ENCODE assay signal across 19 cellular contexts in the genomic region with DNA sequence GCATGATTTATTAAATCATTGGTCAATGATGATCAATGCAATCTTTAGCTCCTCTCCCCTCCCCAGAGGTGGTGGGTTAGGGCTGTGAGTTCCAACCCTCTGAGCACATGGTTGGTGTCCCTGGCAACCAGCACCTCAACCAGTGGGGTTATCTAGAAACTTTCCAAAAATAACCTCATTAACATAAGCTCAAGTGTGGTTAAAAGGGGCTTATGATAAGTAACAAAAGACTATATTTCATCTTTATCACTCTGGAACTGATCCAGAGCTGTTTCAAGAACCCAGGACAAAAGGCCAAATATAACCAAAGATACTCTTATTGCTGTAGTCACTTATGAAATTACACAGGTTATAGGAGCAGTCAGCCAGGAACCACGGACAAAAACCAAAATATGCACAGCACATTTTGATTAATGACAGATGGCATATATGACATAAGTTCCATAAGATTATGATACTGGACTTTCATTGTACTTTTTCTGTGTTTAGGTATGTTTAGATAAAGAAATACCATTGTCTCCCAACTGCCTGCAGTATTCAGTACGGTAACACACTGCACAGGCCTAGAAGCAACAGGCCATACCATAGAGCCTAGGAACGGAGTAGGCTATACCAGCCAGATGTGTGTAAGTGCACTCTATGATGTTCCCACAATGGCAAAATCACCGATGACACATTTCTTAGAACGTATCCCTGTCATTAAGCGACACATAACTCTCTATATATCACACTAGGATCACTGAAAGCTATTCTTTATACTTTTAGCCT. TPM values are rescaled to one million over a fixed set of nuclear protein-coding genes. Genes with fewer than 3 reads are reported as not detected.
DNase-seq lines count a peak whose midpoint lies in the region; ATAC-seq, FAIRE-seq and TF ChIP-seq lines count a peak whose summit lies in the region.
"Had no signal": no experiment of that assay in that cellular context is flagged by ENCODE, and none has a peak within 500 bp of the region (broad histone marks: within the 10 kb centered on the region; RNA-seq: fewer than 3 reads in every experiment).

No MANE protein-coding gene starts in this region.

- H2AFZ ChIP-seq in K562 (ENCODE audit: low read depth, low read length), result no peak overlapping the region
- H2AFZ ChIP-seq: parathyroid adenoma had no signal

- H3K27me3 Mint-ChIP-seq in mesothelial cell of epicardium (ENCODE audit: low read depth), result no peaks in the 10 kb centered on the region
- H3K27me3 Mint-ChIP-seq: effector memory CD8-positive, alpha-beta T cell; T-cell had no signal

- H3K4me3 Mint-ChIP-seq in mesothelial cell of epicardium, result no peak overlapping the region
- H3K4me3 Mint-ChIP-seq: effector memory CD8-positive, alpha-beta T cell; H9; T-cell had no signal

- in situ Hi-C loops in K562 (cut with MboI), result no loop called here

- H3K9me1 ChIP-seq in K562 (ENCODE audit: control insufficient read depth, insufficient read depth, low read length), result no peaks in the 10 kb centered on the region

- peak overlapping the region; percentile 5; the same call in 1 of the 2 replicates for H3K4me2 ChIP-seq in K562 (ENCODE audit: insufficient read depth, low read length)
- H3K4me2 ChIP-seq: BLaER1 treated with 17β-estradiol and CSF1 and Interleukin-3, amounts not matched to agents 10 nM and 100 nM had no signal

- H3K4me1 Mint-ChIP-seq in mesothelial cell of epicardium, result peaks cover 26% of the 10 kb centered on the region
- H3K4me1 Mint-ChIP-seq: H9 had no signal

- peak overlapping the region; percentile 2 to 32; a peak in 1 of 4 replicates for H3K9ac ChIP-seq in K562 (ENCODE audit: insufficient read depth in 1 of 2, low read depth in 2 of 2, low read length in 2 of 2)
- H3K9ac ChIP-seq: BLaER1 treated with 17β-estradiol and CSF1 and Interleukin-3, amounts not matched to agents 10 nM and 100 nM; parathyroid adenoma had no signal

- peak overlapping the region; percentile 53; the same call in 2 of the 3 replicates for H3K27ac ChIP-seq in K562 (ENCODE audit: extremely low read depth, low read depth, low read length)
- H3K27ac ChIP-seq: adrenal gland; BLaER1 treated with 17β-estradiol and CSF1 and Interleukin-3, amounts not matched to agents 10 nM and 100 nM; parathyroid adenoma; RWPE1; thyroid gland had no signal

- peaks cover 46% of the 10 kb centered on the region for H3K36me3 Mint-ChIP-seq in mesothelial cell of epicardium

- H3K4me1 ChIP-seq in K562 (replicated peaks in 1 of 2; ENCODE audit: control insufficient read depth in 2 of 2, insufficient read depth in 2 of 2, low read length in 2 of 2), result peaks cover 7 to 36% of the 10 kb centered on the region in 2 experiments; a peak in 4 of 5 replicates
- H3K4me1 ChIP-seq: adrenal gland, parathyroid adenoma, thyroid gland had no signal

- TF ChIP-seq CTCF in K562 (IDR thresholded peaks at IDR 0.05 in 2 of 3, conservative IDR thresholded peaks at IDR 0.05 in 1 of 3; ENCODE audit: insufficient read depth in 2 of 3, low read depth in 1 of 3, low read length in 3 of 3), result no peak
- no peak for TF ChIP-seq CTCF in mesothelial cell of epicardium (IDR thresholded peaks at IDR 0.05; ENCODE audit: unreplicated experiment)

- POLR2A ChIA-PET in K562 (lab: Yijun Ruan, JAX), result interaction anchor here (0.5 to 1.9 kb wide), 4 partner anchors 12 to 1947 kb away, joined by 3 to 6 read pairs (median 4); no protein-coding TSS in a partner anchor

- H3K9me3 ChIP-seq in K562 (replicated peaks; ENCODE audit: control insufficient read depth, insufficient read depth, low read depth, low read length), result no peaks in the 10 kb centered on the region
- H3K9me3 ChIP-seq: adrenal gland; BLaER1 treated with 17β-estradiol and CSF1 and Interleukin-3, amounts not matched to agents 10 nM and 100 nM; thyroid gland had no signal

- TF ChIP-seq POLR2A in K562 (conservative IDR thresholded peaks at IDR 0.05), result no peak

- CTCF ChIA-PET in K562 (lab: Yijun Ruan, JAX; ENCODE audit: low intra/inter-chr PET ratio), result no interaction called here

- peak; percentile 34; the same call in 2 of the 3 replicates for ATAC-seq in K562
- ATAC-seq in GM21576 (IDR thresholded peaks at IDR 0.05; ENCODE audit: unreplicated experiment), result no peak
- ATAC-seq in HG02798 (IDR thresholded peaks at IDR 0.05; ENCODE audit: poor library complexity, unreplicated experiment), result no peak
- ATAC-seq: effector memory CD8-positive, alpha-beta T cell; T-cell had no signal

- no peak overlapping the region for H3K4me3 ChIP-seq in K562
- H3K4me3 ChIP-seq: adrenal gland; BLaER1 treated with 17β-estradiol and CSF1 and Interleukin-3, amounts not matched to agents 10 nM and 100 nM; thyroid gland had no signal

- H3K36me3 ChIP-seq in K562 (ENCODE audit: control insufficient read depth, insufficient read depth, low read length), result peaks cover 57% of the 10 kb centered on the region

- peak overlapping the region; percentile 44 for H3K27ac Mint-ChIP-seq in mesothelial cell of epicardium
- H3K27ac Mint-ChIP-seq: H9, T-cell had no signal

- H3K9me3 Mint-ChIP-seq in mesothelial cell of epicardium, result no peaks in the 10 kb centered on the region
- H3K9me3 Mint-ChIP-seq: effector memory CD8-positive, alpha-beta T cell; H9; T-cell had no signal

- 64% methylated on average over 6 of the region's 6 CpGs for WGBS in K562 (ENCODE audit: insufficient coverage, low coverage, missing lambda C conversion rate)

- peak; percentile 19 for FAIRE-seq in K562 (lab: Jason Lieb, UNC)

- intact Hi-C loops in K562 (cut with micrococcal nuclease), result no loop called here

- BruUV-seq in K562 (replicated peaks; lab: Mats Ljungman, UMichigan), result no TSS peak

- no peaks in the 10 kb centered on the region for H4K20me1 ChIP-seq in K562 (replicated peaks; ENCODE audit: control insufficient read depth, insufficient read depth, low read length)

- TF ChIP-seq RAD21 in K562 (CRISPR knock-in tag; conservative IDR thresholded peaks at IDR 0.05 in 1 of 2, IDR thresholded peaks at IDR 0.05 in 1 of 2), result no peak

- no peak for TF ChIP-seq EP300 in K562 (IDR thresholded peaks at IDR 0.05; ENCODE audit: low read length)

- H3K79me2 ChIP-seq in K562 (ENCODE audit: control insufficient read depth, insufficient read depth, low read length), result no peaks in the 10 kb centered on the region
- H3K79me2 ChIP-seq: parathyroid adenoma had no signal

- no peaks in the 10 kb centered on the region for H3K27me3 ChIP-seq in K562 (ENCODE audit: control insufficient read depth in 2 of 2, insufficient read depth in 2 of 2, low read length in 2 of 2)
- H3K27me3 ChIP-seq: adrenal gland; BLaER1 treated with 17β-estradiol and CSF1 and Interleukin-3, amounts not matched to agents 10 nM and 100 nM; thyroid gland had no signal

- DNase-seq in NCI-H1417 (lab: John Stamatoyannopoulos, UW) (peak in 2 of 3 experiments; percentile 4 to 36), NCI-H1417 treated with DMSO at 0.1 percent for 48 hours (lab: John Stamatoyannopoulos, UW) (no peak), DMS79 (lab: John Stamatoyannopoulos, UW) (peak; percentile 29), K562 (ENCODE audit: extremely low read depth in 1 of 4, low spot score in 3 of 4) (peak in 2 of 4 experiments; percentile 39 to 47), mesothelial cell of epicardium (ENCODE audit: low spot score in 2 of 2, unreplicated experiment in 2 of 2) (no peak), COLO829 (ENCODE audit: low spot score) (no peak)
- DNase-seq: activated CD8-positive, alpha-beta memory T cell treated with anti-CD3 and anti-CD28 coated beads for 24 hours; adrenal gland; effector memory CD8-positive, alpha-beta T cell; H9; NCI-H1048; NK-92 treated with Interleukin-12 subunit alpha and Interleukin-12 subunit beta, amount 100 ng/mL, for 24 hours; T-cell; thyroid gland had no signal

TF ChIP-seq in K562, 482 proteins besides CTCF, POLR2A, EP300 and RAD21 (continues in another document):
- TF ChIP-seq ZNF174 (CRISPR knock-in tag; IDR thresholded peaks at IDR 0.05) (no peak), MTA2 (IDR thresholded peaks at IDR 0.05; ENCODE audit: low read depth) (no peak), MTF1 (CRISPR knock-in tag; IDR thresholded peaks at IDR 0.05; ENCODE audit: borderline replicate concordance) (no peak), ZNF224 (CRISPR knock-in tag; IDR thresholded peaks at IDR 0.05) (no peak), ZKSCAN1 (IDR thresholded peaks at IDR 0.05; ENCODE audit: low read depth, low read length) (no peak), CBX5 (IDR thresholded peaks at IDR 0.05; ENCODE audit: borderline replicate concordance, low read depth) (no peak)
- TF ChIP-seq, protein P1, sequence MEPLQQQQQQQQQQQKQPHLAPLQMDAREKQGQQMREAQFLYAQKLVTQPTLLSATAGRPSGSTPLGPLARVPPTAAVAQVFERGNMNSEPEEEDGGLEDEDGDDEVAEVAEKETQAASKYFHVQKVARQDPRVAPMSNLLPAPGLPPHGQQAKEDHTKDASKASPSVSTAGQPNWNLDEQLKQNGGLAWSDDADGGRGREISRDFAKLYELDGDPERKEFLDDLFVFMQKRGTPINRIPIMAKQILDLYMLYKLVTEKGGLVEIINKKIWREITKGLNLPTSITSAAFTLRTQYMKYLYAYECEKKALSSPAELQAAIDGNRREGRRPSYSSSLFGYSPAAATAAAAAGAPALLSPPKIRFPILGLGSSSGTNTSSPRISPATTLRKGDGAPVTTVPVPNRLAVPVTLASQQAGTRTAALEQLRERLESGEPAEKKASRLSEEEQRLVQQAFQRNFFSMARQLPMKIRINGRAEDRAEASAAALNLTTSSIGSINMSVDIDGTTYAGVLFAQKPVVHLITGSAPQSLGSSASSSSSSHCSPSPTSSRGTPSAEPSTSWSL (CRISPR knock-in tag; IDR thresholded peaks at IDR 0.05; ENCODE audit: borderline replicate concordance), result no peak

RNA-seq across cellular contexts. Expression of a gene that starts 32.0 kb away (rescaled TPM):
- total RNA-seq in K562 (2011; cell fraction: chromatin; rRNA removed; ENCODE audit: low replicate concordance), result 91.0 and 238 TPM in 2 replicates
- 47.0 and 55.5 TPM in 2 replicates for total RNA-seq in K562 (2011; cell fraction: nucleolus; rRNA removed)
- total RNA-seq in K562 (2011; cell fraction: nucleoplasm; rRNA removed), result 117 and 146 TPM in 2 replicates
- total RNA-seq in K562 (2014; rRNA removed) (34.5 and 35.6 TPM in 2 replicates), K562 (2014; rRNA removed; fragmentation: Illumina TruSeq; extraction: Trizol) (41.5 and 45.6 TPM in 2 replicates), K562 (2015; rRNA removed; fragmentation: Illumina TruSeq; extraction: Trizol) (44.0 and 46.1 TPM in 2 replicates), K562 (2021) (33.8 and 34.4 TPM in 2 replicates), mesothelial cell of epicardium (102 to 109 TPM (median 105 TPM) in 3 replicates)
- polyA plus RNA-seq in K562 (2011; rRNA removed) (34.0 and 48.0 TPM in 2 replicates), K562 (2014; fragmentation: Illumina TruSeq; extraction: Trizol) (31.0 and 34.1 TPM in 2 replicates), K562 (2014; fragmentation: Nextera tagmentation; extraction: Ambion mirVana) (10 to 100 TPM; 15.2 to 18.2 TPM), K562 (2014; rRNA removed) (25.5 and 28.3 TPM in 2 replicates)
- 43.3 and 78.7 TPM in 2 replicates for polyA plus RNA-seq in K562 (2011; cell fraction: cytosol; rRNA removed)
- 50.1 and 51.6 TPM in 2 replicates for polyA plus RNA-seq in K562 (2011; cell fraction: nucleus; rRNA removed)
- polyA plus RNA-seq in K562 (2012), result 19.8 and 24.3 TPM in 2 replicates
- polyA minus RNA-seq in K562 (2011; rRNA and poly(A)+ RNA removed), result 120 and 125 TPM in 2 replicates
- 32.9 and 46.0 TPM in 2 replicates for polyA minus RNA-seq in K562 (2011; cell fraction: cytosol; rRNA and poly(A)+ RNA removed)
- polyA minus RNA-seq in K562 (2011; cell fraction: nucleus; rRNA and poly(A)+ RNA removed), result 80.1 and 122 TPM in 2 replicates

Comparison
In these comparisons a context has a peak if more than half of its experiments do, and no peak if none do; other contexts are left out.
1. DNase-seq: peak in NCI-H1417 (2 of 3) and DMS79 (single experiment); none in NCI-H1417 treated with DMSO at 0.1 percent for 48 hours (single experiment), mesothelial cell of epicardium (0 of 2) and COLO829 (single experiment).